ENCODE assay signal across 25 cellular contexts in the genomic region with DNA sequence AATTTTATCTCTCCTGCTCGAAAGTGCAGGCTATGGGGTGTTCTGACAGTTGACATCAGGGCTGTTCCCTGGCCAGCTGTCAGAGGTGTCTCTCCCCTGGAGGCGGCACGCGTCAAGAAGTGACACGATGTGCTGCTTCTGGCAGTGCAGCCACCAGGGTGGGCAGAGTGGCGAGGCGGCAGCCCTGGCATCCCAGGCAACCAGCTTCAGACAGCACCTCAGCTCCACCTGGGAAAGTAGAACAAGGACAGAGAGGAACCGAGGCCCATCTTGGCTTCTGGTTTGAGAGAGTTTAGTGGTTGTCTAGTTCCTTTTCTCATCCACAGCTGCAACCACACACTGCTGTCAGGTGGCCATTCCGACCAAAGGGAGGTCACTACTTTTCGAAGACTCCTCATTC.
DNase-seq lines count a peak whose midpoint lies in the region; TF ChIP-seq lines count a peak whose summit lies in the region.
"Had no signal": no experiment of that assay in that cellular context is flagged by ENCODE, and none has a peak within 500 bp of the region (broad histone marks: within the 10 kb centered on the region; RNA-seq: fewer than 3 reads in every experiment).

No MANE protein-coding gene starts in this region.

- peak overlapping the region; percentile 21 for H3K27ac Mint-ChIP-seq in endothelial cell (ENCODE audit: unreplicated experiment)
- H3K27ac Mint-ChIP-seq: activated CD4-positive, alpha-beta memory T cell treated with anti-CD3 and anti-CD28 coated beads for 36 hours; activated naive CD4-positive, alpha-beta T cell treated with anti-CD3 and anti-CD28 coated beads, Interleukin-2, amount 50 U/mL, for 72 hours; activated T-helper 17 cell treated with anti-CD3 and anti-CD28 coated beads, Interleukin-2, amount 50 U/mL, for 72 hours; CD4-positive, alpha-beta T cell; memory B cell had no signal

- H3K36me3 Mint-ChIP-seq in endothelial cell (ENCODE audit: low read depth, unreplicated experiment): no peaks in the 10 kb centered on the region
- H3K36me3 Mint-ChIP-seq: activated CD4-positive, alpha-beta memory T cell treated with anti-CD3 and anti-CD28 coated beads for 36 hours; activated naive CD4-positive, alpha-beta T cell treated with anti-CD3 and anti-CD28 coated beads, Interleukin-2, amount 50 U/mL, for 72 hours; memory B cell had no signal

- no peaks in the 10 kb centered on the region for H3K9me3 Mint-ChIP-seq in endothelial cell (ENCODE audit: unreplicated experiment)
- H3K9me3 Mint-ChIP-seq: activated CD4-positive, alpha-beta memory T cell treated with anti-CD3 and anti-CD28 coated beads for 36 hours; activated naive CD4-positive, alpha-beta T cell treated with anti-CD3 and anti-CD28 coated beads, Interleukin-2, amount 50 U/mL, for 72 hours; activated T-helper 17 cell treated with anti-CD3 and anti-CD28 coated beads, Interleukin-2, amount 50 U/mL, for 72 hours; CD4-positive, alpha-beta T cell; central memory CD8-positive, alpha-beta T cell had no signal

- no peak for TF ChIP-seq CTCF in endothelial cell (IDR thresholded peaks at IDR 0.05; ENCODE audit: unreplicated experiment)

- H3K27ac ChIP-seq in SJCRH30: no peak overlapping the region
- H3K27ac ChIP-seq: ascending aorta had no signal

- no peak overlapping the region for H3K4me3 Mint-ChIP-seq in endothelial cell (ENCODE audit: unreplicated experiment)
- H3K4me3 Mint-ChIP-seq: activated CD4-positive, alpha-beta memory T cell treated with anti-CD3 and anti-CD28 coated beads for 36 hours; activated T-helper 17 cell treated with anti-CD3 and anti-CD28 coated beads, Interleukin-2, amount 50 U/mL, for 72 hours; CD4-positive, alpha-beta T cell; central memory CD8-positive, alpha-beta T cell; memory B cell had no signal

- H3K4me1 ChIP-seq in SJCRH30: no peaks in the 10 kb centered on the region

- H3K27me3 ChIP-seq in SJCRH30: no peaks in the 10 kb centered on the region
- H3K27me3 ChIP-seq: ascending aorta, upper lobe of left lung had no signal

- H3K36me3 ChIP-seq in SJCRH30: no peaks in the 10 kb centered on the region
- H3K36me3 ChIP-seq: ascending aorta, upper lobe of left lung had no signal

- H3K27me3 Mint-ChIP-seq in endothelial cell (ENCODE audit: unreplicated experiment): no peaks in the 10 kb centered on the region
- H3K27me3 Mint-ChIP-seq: memory B cell had no signal

- no peaks in the 10 kb centered on the region for H3K9me3 ChIP-seq in SJCRH30 (replicated peaks)
- H3K9me3 ChIP-seq: ascending aorta had no signal

- H3K4me1 Mint-ChIP-seq in endothelial cell (ENCODE audit: unreplicated experiment): peaks cover 30% of the 10 kb centered on the region
- H3K4me1 Mint-ChIP-seq: activated T-helper 17 cell treated with anti-CD3 and anti-CD28 coated beads, Interleukin-2, amount 50 U/mL, for 72 hours; central memory CD8-positive, alpha-beta T cell; memory B cell had no signal

- H3K4me3 ChIP-seq in SJCRH30: no peak overlapping the region
- H3K4me3 ChIP-seq: ascending aorta, upper lobe of left lung had no signal

- DNase-seq in SKM-1 treated with dmso at 0.1 percent for 144 hours (lab: John Stamatoyannopoulos, UW; ENCODE audit: unreplicated experiment): peak; percentile 3
- no peak for DNase-seq in SKM-1 (lab: John Stamatoyannopoulos, UW; ENCODE audit: unreplicated experiment)
- peak; percentile 82 for DNase-seq in MV-4-11 (lab: John Stamatoyannopoulos, UW)
- DNase-seq in endothelial cell (ENCODE audit: low spot score): no peak
- DNase-seq in retina: peak; percentile 42
- DNase-seq in Kasumi-1 (lab: John Stamatoyannopoulos, UW): no peak
- DNase-seq in SJCRH30: no peak
- DNase-seq in epidermal melanocyte (ENCODE audit: insufficient read length, low spot score): no peak
- DNase-seq: activated CD4-positive, alpha-beta memory T cell treated with anti-CD3 and anti-CD28 coated beads for 36 hours; activated CD4-positive, CD25-positive, alpha-beta regulatory T cell; activated CD8-positive, alpha-beta memory T cell treated with anti-CD3 and anti-CD28 coated beads, Interleukin-2, amount 50 U/mL, for 48 hours; CD4-positive, alpha-beta T cell; NCI-H1417; NCI-H2107; NCI-H510A; nucleus accumbens; small intestine; stimulated activated CD4-positive, alpha-beta T cell treated with anti-CD3 and anti-CD28 coated beads, Interleukin-1b, Interleukin-23, amount 100 ng/mL, for 48 hours; SW 1271 had no signal

Comparison
In these comparisons a context has a peak if more than half of its experiments do, and no peak if none do; other contexts are left out.
1. DNase-seq: peak in SKM-1 treated with dmso at 0.1 percent for 144 hours (single experiment), MV-4-11 (single experiment) and retina (single experiment); none in SKM-1 (single experiment), endothelial cell (single experiment), Kasumi-1 (0 of 2), SJCRH30 (0 of 2) and epidermal melanocyte (single experiment).